19 cellular contexts compared by ENCODE assay signal in the genomic region with DNA sequence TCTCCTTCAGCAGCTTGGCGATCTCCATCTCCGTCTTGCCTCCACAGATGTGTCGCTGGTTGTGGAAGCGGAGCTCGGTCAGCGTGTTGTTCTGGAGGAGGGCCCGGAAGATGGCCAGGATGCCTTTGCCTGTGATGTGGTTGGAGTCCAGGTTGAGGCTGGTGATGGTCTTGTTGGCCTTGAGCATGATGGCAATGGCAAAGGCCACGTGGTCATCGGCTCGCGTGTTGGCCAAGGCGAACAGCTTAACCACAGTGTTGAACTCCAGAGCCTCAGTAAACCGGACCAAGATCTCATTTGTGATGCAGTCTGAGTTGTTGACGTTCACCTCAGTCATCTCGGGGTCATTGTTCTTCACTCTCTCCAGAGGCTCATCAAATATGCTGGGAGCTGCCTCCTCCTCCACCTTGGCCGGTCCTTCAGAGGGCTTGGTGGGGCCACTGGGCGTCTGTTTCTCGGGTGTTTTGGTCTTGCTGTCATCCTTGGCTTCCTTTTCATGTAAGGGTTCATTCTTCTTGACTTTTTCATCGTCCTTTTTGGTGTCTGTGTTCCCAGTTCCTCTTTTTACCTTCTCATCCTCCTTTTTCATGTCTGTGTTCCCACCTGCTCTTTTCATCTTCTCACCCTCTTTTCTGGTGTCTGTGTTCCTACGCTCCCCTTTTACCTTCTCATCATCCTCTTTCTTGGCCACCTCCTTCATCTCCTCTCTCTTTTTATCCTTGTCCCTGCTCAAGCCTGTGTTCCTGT. TPM values are rescaled to one million over a fixed set of nuclear protein-coding genes. Genes with fewer than 3 reads are reported as not detected.
DNase-seq lines count a peak whose midpoint lies in the region; ATAC-seq and TF ChIP-seq lines count a peak whose summit lies in the region.
"Had no signal": no experiment of that assay in that cellular context is flagged by ENCODE, and none has a peak within 500 bp of the region (broad histone marks: within the 10 kb centered on the region; RNA-seq: fewer than 3 reads in every experiment).

No MANE protein-coding gene starts in this region.

- DNase-seq in ascending aorta (ENCODE audit: low spot score in 2 of 2) (no peak), prostate gland (ENCODE audit: low spot score) (no peak), tibial nerve (ENCODE audit: low spot score in 2 of 2) (no peak), NCI-H1092 treated with DMSO at 0.1 percent for 48 hours (lab: John Stamatoyannopoulos, UW) (no peak), anterior cingulate cortex (lab: John Stamatoyannopoulos, UW) (no peak)
- DNase-seq: activated CD4-positive, alpha-beta T cell treated with anti-CD3 and anti-CD28 coated beads, Interleukin-2, amount 50 U/mL, for 4 hours; activated CD8-positive, alpha-beta memory T cell treated with anti-CD3 and anti-CD28 coated beads, Interleukin-2, amount 50 U/mL, for 4 hours; DMS 273 treated with DMSO at 0.1 percent for 48 hours; KBM-7; NCI-H146; NCI-H2171; NCI-H526 had no signal

- intact Hi-C loops in ascending aorta (cut with DNase I), result no loop called here
- intact Hi-C loops in prostate gland (cut with DNase I), result loop anchor here (10.0 kb wide), 1 partner anchor 235 kb away; no protein-coding TSS in a partner anchor

- no peaks in the 10 kb centered on the region for H3K9me3 ChIP-seq in ascending aorta
- H3K9me3 ChIP-seq in esophagus (ENCODE audit: control insufficient read depth in 2 of 2, insufficient read depth in 1 of 2, low read depth in 1 of 2, low read length in 1 of 2), result no peaks in the 10 kb centered on the region
- no peaks in the 10 kb centered on the region for H3K9me3 ChIP-seq in prostate gland
- no peaks in the 10 kb centered on the region for H3K9me3 ChIP-seq in tibial nerve
- H3K9me3 ChIP-seq: HAP-1 had no signal

- no peak overlapping the region for H3K4me3 ChIP-seq in ascending aorta
- no peak overlapping the region for H3K4me3 ChIP-seq in esophagus (ENCODE audit: low read depth in 1 of 2, low read length in 2 of 2)
- H3K4me3 ChIP-seq in prostate gland, result no peak overlapping the region
- H3K4me3 ChIP-seq in tibial nerve, result no peak overlapping the region
- H3K4me3 ChIP-seq: cardiac muscle cell, HAP-1, lung had no signal

- no peak for ATAC-seq in GM18909 (IDR thresholded peaks at IDR 0.05; ENCODE audit: poor library complexity, unreplicated experiment)
- ATAC-seq: WTC11 had no signal

- no peak for TF ChIP-seq EP300 in tibial nerve (IDR thresholded peaks at IDR 0.05)

- H3K4me1 ChIP-seq in ascending aorta (peaks cover 63 to 87% of the 10 kb centered on the region in 2 donors), esophagus (ENCODE audit: control insufficient read depth in 2 of 2, insufficient read depth in 2 of 2, low read length in 1 of 2) (peaks cover 0 to 5% of the 10 kb centered on the region in 2 donors), prostate gland (replicated peaks) (no peaks in the 10 kb centered on the region), tibial nerve (peaks cover 0 to 83% (median 21%) of the 10 kb centered on the region in 4 donors)

- TF ChIP-seq POLR2A in prostate gland (IDR thresholded peaks at IDR 0.05) (no peak), tibial nerve (IDR thresholded peaks at IDR 0.05) (no peak)

- TF ChIP-seq CTCF in ascending aorta (IDR thresholded peaks at IDR 0.05), result no peak
- TF ChIP-seq CTCF in prostate gland (IDR thresholded peaks at IDR 0.05), result no peak
- TF ChIP-seq CTCF in tibial nerve (IDR thresholded peaks at IDR 0.05), result no peak

- H3K27me3 ChIP-seq in ascending aorta (no peaks in the 10 kb centered on the region), esophagus (ENCODE audit: control insufficient read depth in 1 of 2, insufficient read depth in 2 of 2, low read length in 2 of 2) (no peaks in the 10 kb centered on the region), prostate gland (replicated peaks; ENCODE audit: insufficient read depth) (no peaks in the 10 kb centered on the region), tibial nerve (no peaks in the 10 kb centered on the region)
- H3K27me3 ChIP-seq: cardiac muscle cell had no signal

- H3K36me3 ChIP-seq in ascending aorta (peaks cover 29 to 37% of the 10 kb centered on the region in 2 donors), esophagus (ENCODE audit: control insufficient read depth in 2 of 2, insufficient read depth in 2 of 2, low read length in 1 of 2) (peaks cover 0 to 5% of the 10 kb centered on the region in 2 donors), prostate gland (no peaks in the 10 kb centered on the region), tibial nerve (peaks cover 0 to 36% (median 0%) of the 10 kb centered on the region in 3 donors)
- H3K36me3 ChIP-seq: HAP-1 had no signal

- 89 to 90% methylated on average over 20 of the region's 20 CpGs for WGBS in esophagus, 2 donors
- 92% methylated on average over 20 of the region's 20 CpGs for WGBS in prostate gland
- 85 to 87% methylated on average over 17 to 20 of the region's 20 CpGs for WGBS in tibial nerve, 2 donors

- H3K27ac ChIP-seq in ascending aorta, result peak overlapping the region; percentile 87 to 94
- peak overlapping the region; percentile 51 to 72 for H3K27ac ChIP-seq in esophagus (ENCODE audit: low read depth in 2 of 2, low read length in 1 of 2)
- peak overlapping the region; percentile 4 to 22 for H3K27ac ChIP-seq in prostate gland
- peak overlapping the region in 3 of 4 donors; percentile 8 to 82 (median 68) for H3K27ac ChIP-seq in tibial nerve
- H3K27ac ChIP-seq: cardiac muscle cell had no signal

RNA-seq across cellular contexts. Expression of a gene that starts 11.2 kb away (rescaled TPM):
- 62.5 TPM for total RNA-seq in ascending aorta
- polyA plus RNA-seq in esophagus, result 1 to 10 TPM; 2.3 to 3.7 TPM
- total RNA-seq in prostate gland, result 10 to 100 TPM; 24.5 to 61.9 TPM
- total RNA-seq in tibial nerve, result 10 to 100 TPM; 42.6 to 76.6 (median 66.4) TPM

RNA-seq across cellular contexts. Expression of a gene that starts 46.5 kb away (rescaled TPM):
- total RNA-seq in ascending aorta (316 TPM), prostate gland (100 to 1,000 TPM; 112 to 190 TPM), tibial nerve (100 to 1,000 TPM in 2 of 4 donors, 10 to 100 TPM in 2; 86.9 to 165 (median 107) TPM)
- polyA plus RNA-seq in esophagus, result 10 to 100 TPM; 30.2 to 60.4 TPM
- polyA plus RNA-seq: keratinocyte had no signal

RNA-seq across cellular contexts. Expression of a gene that starts 55.4 kb away (rescaled TPM):
- total RNA-seq in ascending aorta (7.9 TPM), prostate gland (10 to 100 TPM; 22.0 to 29.3 TPM), tibial nerve (10 to 100 TPM; 16.2 to 31.8 (median 21.0) TPM)
- polyA plus RNA-seq in esophagus, result 10 to 100 TPM; 21.7 to 37.4 TPM

Comparison
In these comparisons a context has a peak if more than half of its experiments do, and no peak if none do; other contexts are left out.
1. H3K27ac ChIP-seq: peak in every context shown above with its lines; median percentile 90 in ascending aorta; 68 in tibial nerve; 62 in esophagus; 13 in prostate gland.